Comparison of ENCODE assay signal across 8 cellular contexts in the genomic region with DNA sequence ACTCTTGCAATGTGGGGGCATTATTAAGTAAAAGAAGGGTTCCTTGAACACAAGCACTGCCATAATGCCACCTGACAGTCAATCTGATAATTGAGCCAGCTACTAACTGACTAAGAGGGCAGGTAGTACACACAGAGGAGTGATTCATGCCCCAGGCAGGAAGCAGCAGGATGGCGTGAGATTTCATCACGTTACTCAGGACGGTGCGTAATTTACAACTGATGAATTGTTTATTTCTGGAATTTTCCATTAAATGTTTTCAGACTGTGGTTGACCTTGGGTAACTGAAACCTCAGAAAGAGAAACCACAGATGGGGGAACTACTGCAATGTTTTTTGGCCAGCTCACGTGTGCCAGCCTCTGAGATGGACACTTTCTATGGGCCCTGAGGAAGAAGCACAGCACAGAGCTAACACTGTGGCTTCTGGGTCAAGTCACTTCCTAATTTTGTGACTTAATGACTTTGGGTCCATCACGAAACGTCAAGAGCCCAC. TPM values are rescaled to one million over a fixed set of nuclear protein-coding genes. Genes with fewer than 3 reads are reported as not detected.
DNase-seq lines count a peak whose midpoint lies in the region; ATAC-seq and TF ChIP-seq lines count a peak whose summit lies in the region.

No MANE protein-coding gene starts in this region.

- H3K9ac ChIP-seq in Karpas-422 (ENCODE audit: low read length) = no peak overlapping the region

- no peaks in the 10 kb centered on the region for H3K36me3 ChIP-seq in Karpas-422 (ENCODE audit: insufficient read depth, low read length)

- DNase-seq in Daoy (ENCODE audit: low read depth) (peak; percentile 83), LoVo (ENCODE audit: low spot score) (peak; percentile 89), fibroblast of pulmonary artery (ENCODE audit: low read depth) (peak; percentile 88), Karpas-422 (no peak), NCI-H187 (lab: John Stamatoyannopoulos, UW) (no peak)
- DNase-seq in activated CD4-positive, alpha-beta T cell treated with anti-CD3 and anti-CD28 coated beads, Interleukin-2, amount 50 U/mL, for 4 hours = peak; percentile 31 to 47
- peak; percentile 46 for DNase-seq in stimulated activated CD4-positive, alpha-beta T cell treated with anti-CD3 and anti-CD28 coated beads, Interleukin-4, amount 100 ng/mL, for 1 hour

- H2AFZ ChIP-seq in Karpas-422 (ENCODE audit: low read length) = no peak overlapping the region

- H3K4me1 ChIP-seq in Karpas-422 (ENCODE audit: low read length) = no peaks in the 10 kb centered on the region; the same call in 1 of the 2 replicates

- no peaks in the 10 kb centered on the region for H3K9me3 ChIP-seq in Karpas-422 (ENCODE audit: low read length)

- TF ChIP-seq CTCF in fibroblast of pulmonary artery (IDR thresholded peaks at IDR 0.05; ENCODE audit: low read length, missing control alignments) = no peak

- H3K9me2 ChIP-seq in Karpas-422 (replicated peaks; ENCODE audit: insufficient read depth, low read length) = no peaks in the 10 kb centered on the region

- ATAC-seq in GM21825 (IDR thresholded peaks at IDR 0.05; ENCODE audit: unreplicated experiment) = peak; percentile 84

- H4K20me1 ChIP-seq in Karpas-422 (ENCODE audit: insufficient read depth, low read depth, low read length) = no peaks in the 10 kb centered on the region

- no peak overlapping the region for H3K4me2 ChIP-seq in Karpas-422 (ENCODE audit: low read depth, low read length, poor library complexity, severe bottlenecking)

- H3K4me3 ChIP-seq in fibroblast of pulmonary artery (replicated peaks; ENCODE audit: low read depth, low read length) (no peak overlapping the region), Karpas-422 (ENCODE audit: low read length) (no peak overlapping the region)

- no peaks in the 10 kb centered on the region for H3K27me3 ChIP-seq in Karpas-422 (ENCODE audit: low read length)

- no peaks in the 10 kb centered on the region for H3K79me2 ChIP-seq in Karpas-422 (ENCODE audit: low read length)

- H3K27ac ChIP-seq in Karpas-422 (ENCODE audit: low read length) = no peak overlapping the region

RNA-seq across cellular contexts. Expression of a gene that starts 46.7 kb away (rescaled TPM):
- total RNA-seq in Daoy (2014; rRNA removed; shearing (Covaris generic)) = 0.17 TPM in 1 of 2 replicates, not detected in the other
- total RNA-seq in Karpas-422 (2014; rRNA removed; shearing (Covaris generic); ENCODE audit: low replicate concordance) = 0.32 TPM in 1 of 2 replicates, not detected in the other

RNA-seq across cellular contexts. Expression of a gene that starts 46.9 kb away (rescaled TPM):
- total RNA-seq in Daoy (2014; rRNA removed; shearing (Covaris generic)) = 0.17 and 0.24 TPM in 2 replicates
- 0.30 and 0.32 TPM in 2 replicates for total RNA-seq in Karpas-422 (2014; rRNA removed; shearing (Covaris generic); ENCODE audit: low replicate concordance)

Comparison
In these comparisons a context has a peak if more than half of its experiments do, and no peak if none do; other contexts are left out.
1. DNase-seq: peak in Daoy (single experiment), LoVo (single experiment), activated CD4-positive, alpha-beta T cell treated with anti-CD3 and anti-CD28 coated beads, Interleukin-2, amount 50 U/mL, for 4 hours (2 of 2), fibroblast of pulmonary artery (single experiment) and stimulated activated CD4-positive, alpha-beta T cell treated with anti-CD3 and anti-CD28 coated beads, Interleukin-4, amount 100 ng/mL, for 1 hour (single experiment); none in Karpas-422 (single experiment) and NCI-H187 (0 of 2).